Comparison of ENCODE assay signal across 21 cellular contexts in the genomic region with DNA sequence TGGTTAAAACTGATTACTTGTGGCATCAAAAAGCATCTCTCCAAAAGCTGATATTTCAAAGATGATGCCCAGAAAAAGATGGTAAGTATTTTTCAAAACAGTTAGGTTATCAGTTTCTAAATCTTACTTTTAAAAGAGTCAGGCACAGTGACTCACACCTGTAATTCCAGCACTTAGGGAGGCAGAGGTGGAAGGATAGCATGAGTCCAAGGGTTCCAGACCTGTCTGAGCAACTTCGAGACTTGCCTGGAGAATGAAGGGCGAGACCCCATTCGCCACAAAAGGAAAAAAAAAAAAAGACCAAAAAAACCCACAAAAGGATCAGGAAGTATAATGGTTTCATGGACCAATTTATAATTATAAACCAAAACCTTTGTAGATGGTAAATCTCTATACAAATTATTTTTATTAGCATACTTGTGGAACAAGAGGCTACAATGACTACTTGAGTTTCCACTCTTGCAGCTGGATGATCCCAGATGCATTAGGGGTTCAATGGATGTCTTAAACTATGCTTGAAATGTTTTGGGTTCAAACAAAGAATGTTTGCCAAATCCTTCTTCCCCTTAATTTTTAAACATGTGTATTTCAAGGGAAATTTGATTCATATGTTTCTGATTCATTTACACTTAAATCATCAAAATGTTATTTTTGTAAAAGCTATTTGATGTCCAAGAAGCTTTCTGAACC.
DNase-seq lines count a peak whose midpoint lies in the region; ATAC-seq and TF ChIP-seq lines count a peak whose summit lies in the region.
"Had no signal": no experiment of that assay in that cellular context is flagged by ENCODE, and none has a peak within 500 bp of the region (broad histone marks: within the 10 kb centered on the region; RNA-seq: fewer than 3 reads in every experiment).

No MANE protein-coding gene starts in this region.

- no peak overlapping the region for H3K27ac ChIP-seq in PC-3 (ENCODE audit: low read length)
- H3K27ac ChIP-seq: BLaER1, SJSA1 had no signal

- POLR2A ChIA-PET in PC-3 (lab: Charles Lee; ENCODE audit: unreplicated experiment): no interaction called here

- H3F3A ChIP-seq in PC-3 (ENCODE audit: low read length, unreplicated experiment): no peaks in the 10 kb centered on the region

- H3K79me2 ChIP-seq in PC-3 (ENCODE audit: low read length): no peaks in the 10 kb centered on the region

- no peaks in the 10 kb centered on the region for H3K36me3 ChIP-seq in PC-3 (ENCODE audit: low read depth, low read length)
- H3K36me3 ChIP-seq: BLaER1, SJSA1 had no signal

- no peak overlapping the region for H3K4me3 Mint-ChIP-seq in endothelial cell (ENCODE audit: unreplicated experiment)
- H3K4me3 Mint-ChIP-seq: CD4-positive, alpha-beta T cell; HFFc6; T-helper 1 cell treated with Interleukin-12 subunit alpha and Interleukin-12 subunit beta and Interleukin-4 antibody, amounts not matched to agents 30 μg/mL and 1 μg/mL, for 36 hours had no signal

- no peak overlapping the region for H3K9ac ChIP-seq in PC-3 (ENCODE audit: low read length)
- H3K9ac ChIP-seq: BLaER1 had no signal

- no peaks in the 10 kb centered on the region for H4K20me1 ChIP-seq in PC-3 (ENCODE audit: low read length)
- H4K20me1 ChIP-seq: BLaER1 had no signal

- H2AFZ ChIP-seq in PC-3 (ENCODE audit: low read length): no peak overlapping the region

- intact Hi-C loops in PC-3 (cut with micrococcal nuclease): loop anchor here (5.0 kb wide), 1 partner anchor 252 kb away; no protein-coding TSS in a partner anchor

- peaks cover 38% of the 10 kb centered on the region for H3K4me1 ChIP-seq in PC-3 (ENCODE audit: insufficient read depth, low read length)
- H3K4me1 ChIP-seq: BLaER1, Caco-2 had no signal

- H3K4me1 Mint-ChIP-seq in endothelial cell (ENCODE audit: unreplicated experiment): no peaks in the 10 kb centered on the region

- DNase-seq in DMS79 treated with DMSO at 0.1 percent for 48 hours (lab: John Stamatoyannopoulos, UW) (peak; percentile 39), ELR (ENCODE audit: low read depth) (peak; percentile 29), PC-3 (peak; percentile 13), fibroblast of the conjunctiva (ENCODE audit: low read depth) (peak; percentile 5), COR-L47 (lab: John Stamatoyannopoulos, UW) (no peak), endothelial cell (ENCODE audit: low spot score) (no peak), middle frontal gyrus (ENCODE audit: extremely low spot score, low spot score) (no peak)
- DNase-seq: Caco-2; CD4-positive, alpha-beta T cell; DMS 273 treated with DMSO at 0.1 percent for 48 hours; HFFc6; NCI-H1092; NCI-H1436 treated with DMSO at 0.1 percent for 48 hours; NCI-H1930; NCI-H2171; NCI-H524 treated with DMSO at 0.1 percent for 48 hours; NCI-H82 had no signal

- BruUV-seq in PC-3 (replicated peaks; lab: Mats Ljungman, UMichigan): no TSS peak

- H3K9me3 Mint-ChIP-seq in endothelial cell (ENCODE audit: unreplicated experiment): no peaks in the 10 kb centered on the region
- H3K9me3 Mint-ChIP-seq: CD4-positive, alpha-beta T cell; HFFc6; T-helper 1 cell treated with Interleukin-12 subunit alpha and Interleukin-12 subunit beta and Interleukin-4 antibody, amounts not matched to agents 30 μg/mL and 1 μg/mL, for 36 hours had no signal

- no peak overlapping the region for H3K4me3 ChIP-seq in PC-3 (ENCODE audit: low read length)
- H3K4me3 ChIP-seq: BLaER1, K562, SJSA1 had no signal

- no peaks in the 10 kb centered on the region for H3K27me3 Mint-ChIP-seq in endothelial cell (ENCODE audit: unreplicated experiment)
- H3K27me3 Mint-ChIP-seq: CD4-positive, alpha-beta T cell had no signal

- no peaks in the 10 kb centered on the region for H3K27me3 ChIP-seq in PC-3 (ENCODE audit: low read length)
- H3K27me3 ChIP-seq: BLaER1, SJSA1 had no signal

- H3K27ac Mint-ChIP-seq in endothelial cell (ENCODE audit: unreplicated experiment): no peak overlapping the region
- H3K27ac Mint-ChIP-seq: CD4-positive, alpha-beta T cell; T-helper 1 cell treated with Interleukin-12 subunit alpha and Interleukin-12 subunit beta and Interleukin-4 antibody, amounts not matched to agents 30 μg/mL and 1 μg/mL, for 36 hours had no signal

- no peaks in the 10 kb centered on the region for H3K9me2 ChIP-seq in PC-3 (replicated peaks; ENCODE audit: low read length)

- H3K36me3 Mint-ChIP-seq in endothelial cell (ENCODE audit: low read depth, unreplicated experiment): no peaks in the 10 kb centered on the region

- no peak for TF ChIP-seq CTCF in PC-3 (conservative IDR thresholded peaks at IDR 0.05; ENCODE audit: low read depth, low read length)
- TF ChIP-seq CTCF in endothelial cell (IDR thresholded peaks at IDR 0.05; ENCODE audit: unreplicated experiment): no peak

- H3K4me2 ChIP-seq in PC-3 (ENCODE audit: low read length): no peak overlapping the region
- H3K4me2 ChIP-seq: BLaER1 had no signal

- CTCF ChIA-PET in PC-3 (lab: Charles Lee): no interaction called here

- H3K9me3 ChIP-seq in PC-3 (ENCODE audit: low read length): no peaks in the 10 kb centered on the region
- H3K9me3 ChIP-seq: BLaER1, Caco-2, SJSA1 had no signal

- ATAC-seq in PC-3: no peak
- ATAC-seq: K562 had no signal

Comparison
In these comparisons a context has a peak if more than half of its experiments do, and no peak if none do; other contexts are left out.
1. DNase-seq: peak in DMS79 treated with DMSO at 0.1 percent for 48 hours (single experiment), ELR (single experiment), PC-3 (single experiment) and fibroblast of the conjunctiva (single experiment); none in COR-L47 (single experiment), endothelial cell (single experiment) and middle frontal gyrus (single experiment).